20 cellular contexts compared by ENCODE assay signal in the genomic region with DNA sequence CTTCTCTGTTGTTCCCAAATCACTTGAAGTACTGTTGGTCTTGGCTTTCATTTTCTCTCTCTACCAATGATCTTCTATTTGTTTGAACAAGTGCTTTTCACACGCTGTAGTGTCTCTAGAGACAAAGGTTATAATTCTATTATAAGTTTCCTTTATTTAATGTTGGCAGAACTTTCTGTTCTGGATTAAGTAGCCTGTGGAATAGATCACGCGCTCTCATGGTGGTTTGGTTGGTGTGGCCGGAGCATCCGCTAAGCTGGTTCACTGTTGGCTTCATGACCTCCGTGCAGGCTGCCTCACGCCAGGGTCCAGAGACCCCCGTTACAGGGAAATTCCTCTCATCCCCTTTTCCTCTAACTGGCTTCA. TPM values are rescaled to one million over a fixed set of nuclear protein-coding genes. Genes with fewer than 3 reads are reported as not detected.
DNase-seq lines count a peak whose midpoint lies in the region; ATAC-seq and TF ChIP-seq lines count a peak whose summit lies in the region.
"Had no signal": no experiment of that assay in that cellular context is flagged by ENCODE, and none has a peak within 500 bp of the region (broad histone marks: within the 10 kb centered on the region; RNA-seq: fewer than 3 reads in every experiment).

No MANE protein-coding gene starts in this region.

- H3K36me3 ChIP-seq in left lung (peaks cover 0 to 64% of the 10 kb centered on the region in 2 donors), SK-N-SH (replicated peaks in 1 of 2; ENCODE audit: control insufficient read depth in 1 of 2, insufficient read depth in 2 of 2, low read length in 1 of 2) (peaks cover 18 to 65% of the 10 kb centered on the region in 2 experiments)
- peaks cover 4% of the 10 kb centered on the region for H3K36me3 ChIP-seq in CD8-positive, alpha-beta memory T cell (ENCODE audit: insufficient read depth, low read length)

- H3K79me2 ChIP-seq in SK-N-SH (ENCODE audit: insufficient read depth): no peaks in the 10 kb centered on the region

- H3K9ac ChIP-seq in SK-N-SH: no peak overlapping the region
- H3K9ac ChIP-seq: BLaER1 treated with 17β-estradiol and CSF1 and Interleukin-3, amounts not matched to agents 10 nM and 100 nM had no signal

- peak overlapping the region; percentile 16 for H3K27ac Mint-ChIP-seq in endothelial cell (ENCODE audit: unreplicated experiment)
- peak overlapping the region; percentile 33 for H3K27ac Mint-ChIP-seq in stimulated activated effector memory CD8-positive, alpha-beta T cell treated with anti-CD3 and anti-CD28 coated beads, Interleukin-12 subunit alpha, Interleukin-12 subunit beta, amount 100 ng/mL, for 72 hours
- H3K27ac Mint-ChIP-seq in CD8-positive, alpha-beta memory T cell: peak overlapping the region in 1 of 8 donors; percentile 12
- H3K27ac Mint-ChIP-seq: CD8-positive, alpha-beta T cell had no signal

- H3K9me3 ChIP-seq in left lung (no peaks in the 10 kb centered on the region), SK-N-SH (no peaks in the 10 kb centered on the region)
- H3K9me3 ChIP-seq in CD8-positive, alpha-beta memory T cell (ENCODE audit: low read length): no peaks in the 10 kb centered on the region

- intact Hi-C loops in left lung (cut with DNase I): no loop called here

- H3K4me3 ChIP-seq in left lung: no peak overlapping the region
- H3K4me3 ChIP-seq in SK-N-SH (ENCODE audit: low read depth in 2 of 2, low read length in 1 of 2): no peak overlapping the region
- no peak overlapping the region for H3K4me3 ChIP-seq in CD8-positive, alpha-beta memory T cell (ENCODE audit: low read length)
- H3K4me3 ChIP-seq: BLaER1 treated with 17β-estradiol and CSF1 and Interleukin-3, amounts not matched to agents 10 nM and 100 nM had no signal

- no peaks in the 10 kb centered on the region for H3K27me3 ChIP-seq in left lung
- H3K27me3 ChIP-seq in SK-N-SH (ENCODE audit: insufficient read depth): no peaks in the 10 kb centered on the region
- H3K27me3 ChIP-seq in CD8-positive, alpha-beta memory T cell (ENCODE audit: insufficient read depth, low read length, poor library complexity, severe bottlenecking): no peaks in the 10 kb centered on the region
- H3K27me3 ChIP-seq: BLaER1 treated with 17β-estradiol and CSF1 and Interleukin-3, amounts not matched to agents 10 nM and 100 nM had no signal

- peaks cover 15% of the 10 kb centered on the region for H3K27me3 Mint-ChIP-seq in endothelial cell (ENCODE audit: unreplicated experiment)
- peaks cover 0 to 2% of the 10 kb centered on the region in 2 donors for H3K27me3 Mint-ChIP-seq in CD8-positive, alpha-beta memory T cell

- POLR2A ChIA-PET in SK-N-SH (lab: Yijun Ruan, JAX): no interaction called here
- POLR2A ChIA-PET in CD8-positive, alpha-beta memory T cell (lab: Charles Lee): no interaction called here

- H3K9me2 ChIP-seq in SK-N-SH: no peaks in the 10 kb centered on the region

- TF ChIP-seq RAD21 in SK-N-SH (IDR thresholded peaks at IDR 0.05; ENCODE audit: low read length): no peak

- peaks cover 52% of the 10 kb centered on the region for H3K36me3 Mint-ChIP-seq in endothelial cell (ENCODE audit: low read depth, unreplicated experiment)
- H3K36me3 Mint-ChIP-seq in stimulated activated effector memory CD8-positive, alpha-beta T cell treated with anti-CD3 and anti-CD28 coated beads, Interleukin-12 subunit alpha, Interleukin-12 subunit beta, amount 100 ng/mL, for 72 hours: peaks cover 28% of the 10 kb centered on the region
- H3K36me3 Mint-ChIP-seq in CD8-positive, alpha-beta memory T cell: peaks cover 0 to 12% (median 6%) of the 10 kb centered on the region in 3 donors

- no peak overlapping the region for H2AFZ ChIP-seq in SK-N-SH (ENCODE audit: low read depth)

- peak; percentile 3 for ATAC-seq in left lung
- ATAC-seq in stimulated activated effector memory CD8-positive, alpha-beta T cell treated with anti-CD3 and anti-CD28 coated beads, Interleukin-12 subunit alpha, Interleukin-12 subunit beta, amount 100 ng/mL, for 72 hours: no peak
- ATAC-seq: CD8-positive, alpha-beta T cell had no signal

- H3K4me2 ChIP-seq in SK-N-SH: no peak overlapping the region

- H3K4me3 Mint-ChIP-seq in endothelial cell (ENCODE audit: unreplicated experiment): no peak overlapping the region
- no peak overlapping the region for H3K4me3 Mint-ChIP-seq in stimulated activated effector memory CD8-positive, alpha-beta T cell treated with anti-CD3 and anti-CD28 coated beads, Interleukin-12 subunit alpha, Interleukin-12 subunit beta, amount 100 ng/mL, for 72 hours
- no peak overlapping the region for H3K4me3 Mint-ChIP-seq in CD8-positive, alpha-beta memory T cell
- H3K4me3 Mint-ChIP-seq: CD8-positive, alpha-beta T cell had no signal

- H3K4me1 ChIP-seq in left lung (peaks cover 7 to 14% of the 10 kb centered on the region in 2 donors), SK-N-SH (ENCODE audit: control insufficient read depth in 1 of 2, insufficient read depth in 2 of 2, low read depth in 1 of 2, low read length in 1 of 2) (no peaks in the 10 kb centered on the region)
- no peaks in the 10 kb centered on the region for H3K4me1 ChIP-seq in CD8-positive, alpha-beta memory T cell (ENCODE audit: insufficient read depth, low read length)

- CTCF ChIA-PET in SK-N-SH (lab: Yijun Ruan, JAX): no interaction called here
- CTCF ChIA-PET in CD8-positive, alpha-beta memory T cell (lab: Charles Lee): no interaction called here

- H3K27ac ChIP-seq in VCaP (peak overlapping the region; percentile 75), left lung (no peak overlapping the region), SK-N-SH (ENCODE audit: low read depth in 2 of 2, low read length in 1 of 2) (no peak overlapping the region)
- no peak overlapping the region for H3K27ac ChIP-seq in CD8-positive, alpha-beta memory T cell (ENCODE audit: low read depth, low read length)

- H3K4me1 Mint-ChIP-seq in endothelial cell (ENCODE audit: unreplicated experiment): peaks cover 38% of the 10 kb centered on the region
- no peaks in the 10 kb centered on the region for H3K4me1 Mint-ChIP-seq in stimulated activated effector memory CD8-positive, alpha-beta T cell treated with anti-CD3 and anti-CD28 coated beads, Interleukin-12 subunit alpha, Interleukin-12 subunit beta, amount 100 ng/mL, for 72 hours
- no peaks in the 10 kb centered on the region for H3K4me1 Mint-ChIP-seq in CD8-positive, alpha-beta memory T cell

- WGBS in SK-N-SH (ENCODE audit: low lambda C conversion rate): 96% methylated on average over 8 of the region's 8 CpGs

- H3F3A ChIP-seq in SK-N-SH (replicated peaks; ENCODE audit: insufficient read depth): no peaks in the 10 kb centered on the region

- no peak for TF ChIP-seq EP300 in SK-N-SH (IDR thresholded peaks at IDR 0.05; ENCODE audit: borderline replicate concordance in 1 of 2, low read depth in 1 of 2, low read length in 1 of 2)

- no peaks in the 10 kb centered on the region for H4K20me1 ChIP-seq in SK-N-SH (ENCODE audit: insufficient read depth)

- TF ChIP-seq CTCF in VCaP (conservative IDR thresholded peaks at IDR 0.05) (no peak), endothelial cell (IDR thresholded peaks at IDR 0.05; ENCODE audit: unreplicated experiment) (no peak), left lung (IDR thresholded peaks at IDR 0.05) (no peak), SK-N-SH (IDR thresholded peaks at IDR 0.05) (no peak)

- no peaks in the 10 kb centered on the region for H3K9me3 Mint-ChIP-seq in endothelial cell (ENCODE audit: unreplicated experiment)
- no peaks in the 10 kb centered on the region for H3K9me3 Mint-ChIP-seq in stimulated activated effector memory CD8-positive, alpha-beta T cell treated with anti-CD3 and anti-CD28 coated beads, Interleukin-12 subunit alpha, Interleukin-12 subunit beta, amount 100 ng/mL, for 72 hours
- no peaks in the 10 kb centered on the region for H3K9me3 Mint-ChIP-seq in CD8-positive, alpha-beta memory T cell
- H3K9me3 Mint-ChIP-seq: CD8-positive, alpha-beta T cell had no signal

- DNase-seq in endothelial cell (ENCODE audit: low spot score) (no peak), left lung (no peak), SK-N-SH (no peak), midbrain (lab: John Stamatoyannopoulos, UW) (no peak), COLO668 (lab: John Stamatoyannopoulos, UW; ENCODE audit: unreplicated experiment) (no peak)
- DNase-seq in stimulated activated effector memory CD8-positive, alpha-beta T cell treated with anti-CD3 and anti-CD28 coated beads, Interleukin-12 subunit alpha, Interleukin-12 subunit beta, amount 100 ng/mL, for 72 hours (ENCODE audit: low spot score in 2 of 2): no peak
- DNase-seq in CD8-positive, alpha-beta memory T cell: no peak
- DNase-seq: CD8-positive, alpha-beta T cell; DMS79 treated with DMSO at 0.1 percent for 48 hours; KG1; MV-4-11; NCI-H1694 treated with DMSO at 0.1 percent for 48 hours; NCI-H2107; NCI-H2227 treated with DMSO at 0.1 percent for 48 hours; NCI-H510A treated with DMSO at 0.1 percent for 48 hours; NCI-H774; OCI-M1; SHP77 treated with DMSO at 0.1 percent for 48 hours had no signal

TF ChIP-seq in SK-N-SH, 30 proteins besides CTCF, POLR2A, EP300 and RAD21:
- TF ChIP-seq SIN3A (IDR thresholded peaks at IDR 0.05; ENCODE audit: borderline replicate concordance, low read depth, low read length) (no peak), TCF12 (IDR thresholded peaks at IDR 0.05) (no peak), YY1 (IDR thresholded peaks at IDR 0.05; ENCODE audit: low read depth) (no peak)
- TF ChIP-seq, protein P1, sequence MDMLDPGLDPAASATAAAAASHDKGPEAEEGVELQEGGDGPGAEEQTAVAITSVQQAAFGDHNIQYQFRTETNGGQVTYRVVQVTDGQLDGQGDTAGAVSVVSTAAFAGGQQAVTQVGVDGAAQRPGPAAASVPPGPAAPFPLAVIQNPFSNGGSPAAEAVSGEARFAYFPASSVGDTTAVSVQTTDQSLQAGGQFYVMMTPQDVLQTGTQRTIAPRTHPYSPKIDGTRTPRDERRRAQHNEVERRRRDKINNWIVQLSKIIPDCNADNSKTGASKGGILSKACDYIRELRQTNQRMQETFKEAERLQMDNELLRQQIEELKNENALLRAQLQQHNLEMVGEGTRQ (IDR thresholded peaks at IDR 0.05; ENCODE audit: borderline replicate concordance, low read depth, low read length): no peak

RNA-seq across cellular contexts. Expression of a gene that starts 30.9 kb away (rescaled TPM):
- not detected for total RNA-seq in endothelial cell (ENCODE audit: unreplicated experiment)
- 1 to 10 TPM in 1 of 2 donors, under 1 TPM in 1; 0.63 to 1.2 TPM for total RNA-seq in left lung
- polyA plus RNA-seq in SK-N-SH (2012; rRNA removed): not detected in 2 replicates
- not detected in 2 replicates for polyA plus RNA-seq in SK-N-SH (2012; cell fraction: cytosol; rRNA removed)
- 0.29 TPM in 1 of 2 replicates, not detected in the other for polyA plus RNA-seq in SK-N-SH (2012; cell fraction: nucleus; rRNA removed)
- total RNA-seq in CD8-positive, alpha-beta memory T cell: not detected
- not detected for polyA plus RNA-seq in CD8-positive, alpha-beta memory T cell
